In the genomic region with DNA sequence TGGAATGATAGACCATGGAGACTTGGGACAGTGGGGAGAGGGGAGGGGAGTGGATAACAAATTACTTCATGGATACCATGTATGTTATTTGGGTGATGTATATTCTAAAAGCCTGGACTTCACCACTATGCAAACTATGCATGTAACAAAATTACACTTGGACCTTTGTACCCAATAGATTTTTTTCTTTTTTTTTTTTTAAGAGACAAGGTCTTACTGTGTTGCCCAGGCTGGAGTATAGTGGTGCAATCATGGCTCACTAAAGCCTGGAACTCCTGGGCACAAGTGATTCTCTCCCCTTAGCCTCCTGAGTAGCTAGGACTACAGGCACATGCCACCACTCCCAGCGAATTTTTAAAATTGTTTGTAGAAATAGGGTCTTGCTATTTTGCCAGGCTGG, we compare ENCODE assay signal across 20 cellular contexts. TPM values are rescaled to one million over a fixed set of nuclear protein-coding genes. Genes with fewer than 3 reads are reported as not detected.
DNase-seq lines count a peak whose midpoint lies in the region; ATAC-seq and TF ChIP-seq lines count a peak whose summit lies in the region.
"Had no signal": no experiment of that assay in that cellular context is flagged by ENCODE, and none has a peak within 500 bp of the region (broad histone marks: within the 10 kb centered on the region; RNA-seq: fewer than 3 reads in every experiment).

No MANE protein-coding gene starts in this region.

- H3K9me3 Mint-ChIP-seq in activated T-cell treated with anti-CD3 and anti-CD28 coated beads, Interleukin-2, amount 50 U/mL, for 24 hours: no peaks in the 10 kb centered on the region
- no peaks in the 10 kb centered on the region for H3K9me3 Mint-ChIP-seq in activated T-cell treated with anti-CD3 and anti-CD28 coated beads, Interleukin-2, amount 50 U/mL, for 4 hours
- no peaks in the 10 kb centered on the region for H3K9me3 Mint-ChIP-seq in stimulated activated memory B cell treated with anti-CD40 and anti-IgM and Interleukin-4, amounts not matched to agents 10 μg/mL and 1 μg/mL and 100 μg/mL, for 72 hours
- H3K9me3 Mint-ChIP-seq: brain, CD14-positive monocyte, H9 had no signal

- H3K27ac Mint-ChIP-seq in activated T-cell treated with anti-CD3 and anti-CD28 coated beads, Interleukin-2, amount 50 U/mL, for 24 hours: peak overlapping the region; percentile 92
- H3K27ac Mint-ChIP-seq in T-helper 17 cell: peak overlapping the region; percentile 99
- peak overlapping the region; percentile 87 for H3K27ac Mint-ChIP-seq in stimulated activated memory B cell treated with anti-CD40 and anti-IgM and Interleukin-4, amounts not matched to agents 10 μg/mL and 1 μg/mL and 100 μg/mL, for 72 hours
- H3K27ac Mint-ChIP-seq: activated CD8-positive, alpha-beta memory T cell treated with anti-CD3 and anti-CD28 coated beads, Interleukin-2, amount 10 ng/mL, durations not matched to agents 7 days and 5 days had no signal

- peaks cover 12% of the 10 kb centered on the region for H3K36me3 Mint-ChIP-seq in activated T-cell treated with anti-CD3 and anti-CD28 coated beads, Interleukin-2, amount 50 U/mL, for 24 hours (ENCODE audit: low read depth)
- peaks cover 19% of the 10 kb centered on the region for H3K36me3 Mint-ChIP-seq in activated T-cell treated with anti-CD3 and anti-CD28 coated beads, Interleukin-2, amount 50 U/mL, for 4 hours (ENCODE audit: insufficient read depth)
- peaks cover 8% of the 10 kb centered on the region for H3K36me3 Mint-ChIP-seq in T-helper 17 cell (ENCODE audit: low read depth)
- H3K36me3 Mint-ChIP-seq in stimulated activated memory B cell treated with anti-CD40 and anti-IgM and Interleukin-4, amounts not matched to agents 10 μg/mL and 1 μg/mL and 100 μg/mL, for 72 hours: peaks cover 6% of the 10 kb centered on the region
- H3K36me3 Mint-ChIP-seq: brain had no signal

- intact Hi-C loops in esophagus squamous epithelium (cut with DNase I): no loop called here

- H3K4me1 ChIP-seq in esophagus squamous epithelium: no peaks in the 10 kb centered on the region
- H3K4me1 ChIP-seq: A549, upper lobe of left lung had no signal

- no peaks in the 10 kb centered on the region for H3K27me3 Mint-ChIP-seq in activated T-cell treated with anti-CD3 and anti-CD28 coated beads, Interleukin-2, amount 50 U/mL, for 24 hours
- H3K27me3 Mint-ChIP-seq in activated T-cell treated with anti-CD3 and anti-CD28 coated beads, Interleukin-2, amount 50 U/mL, for 4 hours (ENCODE audit: low read depth): no peaks in the 10 kb centered on the region
- no peaks in the 10 kb centered on the region for H3K27me3 Mint-ChIP-seq in T-helper 17 cell
- no peaks in the 10 kb centered on the region for H3K27me3 Mint-ChIP-seq in stimulated activated memory B cell treated with anti-CD40 and anti-IgM and Interleukin-4, amounts not matched to agents 10 μg/mL and 1 μg/mL and 100 μg/mL, for 72 hours
- H3K27me3 Mint-ChIP-seq: activated CD8-positive, alpha-beta memory T cell treated with anti-CD3 and anti-CD28 coated beads, Interleukin-2, amount 10 ng/mL, durations not matched to agents 7 days and 5 days; brain had no signal

- TF ChIP-seq POLR2A in esophagus squamous epithelium (IDR thresholded peaks at IDR 0.05): no peak

- WGBS in esophagus squamous epithelium, 2 donors: 18 to 78% methylated on average over 1 of the region's 1 CpG

- peak overlapping the region; percentile 52 for H3K4me3 Mint-ChIP-seq in activated T-cell treated with anti-CD3 and anti-CD28 coated beads, Interleukin-2, amount 50 U/mL, for 24 hours
- no peak overlapping the region for H3K4me3 Mint-ChIP-seq in activated T-cell treated with anti-CD3 and anti-CD28 coated beads, Interleukin-2, amount 50 U/mL, for 4 hours
- no peak overlapping the region for H3K4me3 Mint-ChIP-seq in T-helper 17 cell
- H3K4me3 Mint-ChIP-seq in stimulated activated memory B cell treated with anti-CD40 and anti-IgM and Interleukin-4, amounts not matched to agents 10 μg/mL and 1 μg/mL and 100 μg/mL, for 72 hours: no peak overlapping the region
- H3K4me3 Mint-ChIP-seq: activated CD8-positive, alpha-beta memory T cell treated with anti-CD3 and anti-CD28 coated beads, Interleukin-2, amount 10 ng/mL, durations not matched to agents 7 days and 5 days; CD14-positive monocyte; H9 had no signal

- H3K9me3 ChIP-seq in T-helper 17 cell (ENCODE audit: control insufficient read depth, low read length, poor library complexity, severe bottlenecking) (no peaks in the 10 kb centered on the region), esophagus squamous epithelium (no peaks in the 10 kb centered on the region)
- H3K9me3 ChIP-seq: A549, heart right ventricle, upper lobe of left lung had no signal

- no peaks in the 10 kb centered on the region for H3K27me3 ChIP-seq in esophagus squamous epithelium
- H3K27me3 ChIP-seq: heart right ventricle, upper lobe of left lung had no signal

- no peak overlapping the region for H3K4me3 ChIP-seq in esophagus squamous epithelium
- H3K4me3 ChIP-seq: A549, heart right ventricle, upper lobe of left lung had no signal

- no peak overlapping the region for H3K27ac ChIP-seq in esophagus squamous epithelium
- H3K27ac ChIP-seq: A549, upper lobe of left lung had no signal

- TF ChIP-seq CTCF in esophagus squamous epithelium (IDR thresholded peaks at IDR 0.05): no peak

- peaks cover 88% of the 10 kb centered on the region for H3K4me1 Mint-ChIP-seq in activated T-cell treated with anti-CD3 and anti-CD28 coated beads, Interleukin-2, amount 50 U/mL, for 24 hours (ENCODE audit: low read depth)
- peaks cover 87% of the 10 kb centered on the region for H3K4me1 Mint-ChIP-seq in activated T-cell treated with anti-CD3 and anti-CD28 coated beads, Interleukin-2, amount 50 U/mL, for 4 hours (ENCODE audit: low read depth)
- H3K4me1 Mint-ChIP-seq in T-helper 17 cell: peaks cover 60% of the 10 kb centered on the region
- peaks cover 84% of the 10 kb centered on the region for H3K4me1 Mint-ChIP-seq in stimulated activated memory B cell treated with anti-CD40 and anti-IgM and Interleukin-4, amounts not matched to agents 10 μg/mL and 1 μg/mL and 100 μg/mL, for 72 hours

- no peak for ATAC-seq in activated T-cell treated with anti-CD3 and anti-CD28 coated beads, Interleukin-2, amount 50 U/mL, for 4 hours
- ATAC-seq in T-helper 17 cell (no peak), left lobe of liver (peak; percentile 54)
- no peak for ATAC-seq in stimulated activated memory B cell treated with anti-CD40 and anti-IgM and Interleukin-4, amounts not matched to agents 10 μg/mL and 1 μg/mL and 100 μg/mL, for 72 hours
- ATAC-seq: A549; activated CD8-positive, alpha-beta memory T cell treated with anti-CD3 and anti-CD28 coated beads, Interleukin-2, amount 10 ng/mL, durations not matched to agents 7 days and 5 days had no signal

- no peak for DNase-seq in activated T-cell treated with anti-CD3 and anti-CD28 coated beads, Interleukin-2, amount 50 U/mL, for 24 hours
- no peak for DNase-seq in activated T-cell treated with anti-CD3 and anti-CD28 coated beads, Interleukin-2, amount 50 U/mL, for 4 hours
- DNase-seq in T-helper 17 cell: no peak
- DNase-seq in left lobe of liver (ENCODE audit: low spot score): no peak
- no peak for DNase-seq in esophagus squamous epithelium (lab: John Stamatoyannopoulos, UW)
- no peak for DNase-seq in anterior cingulate cortex (lab: John Stamatoyannopoulos, UW)
- DNase-seq in germinal center (ENCODE audit: low spot score): no peak
- DNase-seq: activated CD8-positive, alpha-beta memory T cell treated with anti-CD3 and anti-CD28 coated beads, Interleukin-2, amount 10 ng/mL, durations not matched to agents 7 days and 5 days; H9; heart right ventricle; NCI-H2107; NCI-H524; posterior cingulate gyrus; SHP77; stimulated activated CD4-positive, alpha-beta T cell treated with anti-CD3 and anti-CD28 coated beads, Interleukin-2, amount 100 ng/mL, for 24 hours; upper lobe of left lung had no signal

- H3K36me3 ChIP-seq in esophagus squamous epithelium: no peaks in the 10 kb centered on the region
- H3K36me3 ChIP-seq: heart right ventricle, upper lobe of left lung had no signal

RNA-seq across cellular contexts. Expression of gene RIPOR2, which starts 45.3 kb away (rescaled TPM):
- 10 to 100 TPM; 14.7 to 17.4 (median 16.8) TPM for total RNA-seq in activated T-cell treated with anti-CD3 and anti-CD28 coated beads, Interleukin-2, amount 50 U/mL, for 4 hours
- total RNA-seq in T-helper 17 cell (100 to 1,000 TPM; 296 to 364 TPM), left lobe of liver (3.0 TPM), esophagus squamous epithelium (1 to 10 TPM in 3 of 4 donors, under 1 TPM in 1; 0.83 to 4.4 (median 3.3) TPM)

Comparison
In these comparisons a context has a peak if more than half of its experiments do, and no peak if none do; other contexts are left out.
1. RNA of gene RIPOR2, which starts 45.3 kb away (total RNA-seq): 296 to 364 TPM in T-helper 17 cell; 14.7 to 17.4 TPM in activated T-cell treated with anti-CD3 and anti-CD28 coated beads, Interleukin-2, amount 50 U/mL, for 4 hours, 0.83 to 4.4 TPM in esophagus squamous epithelium and 3.0 TPM in left lobe of liver (single experiment); every median in the first group is over 10 times any median in the second.
2. Peak in every context shown above with its lines, with median percentiles within 50 percentile points of each other: H3K27ac Mint-ChIP-seq.